ENCODE assay signal across 8 cellular contexts in genomic region chr16:1309888-1310831, GRCh38.
DNase-seq lines count a peak whose midpoint lies in the region; ATAC-seq and TF ChIP-seq lines count a peak whose summit lies in the region.

No MANE protein-coding gene starts in this region.

- H3K36me3 ChIP-seq in mucosa of stomach (ENCODE audit: control insufficient read depth, insufficient read depth, low read length) (no peaks in the 10 kb centered on the region), subcutaneous abdominal adipose tissue (ENCODE audit: control insufficient read depth in 5 of 5, insufficient read depth in 5 of 5, low read length in 5 of 5) (peaks cover 0 to 24% (median 21%) of the 10 kb centered on the region in 5 donors)

- H3K27me3 ChIP-seq in mucosa of stomach (ENCODE audit: control insufficient read depth, insufficient read depth, low read length), result no peaks in the 10 kb centered on the region
- H3K27me3 ChIP-seq in subcutaneous abdominal adipose tissue (ENCODE audit: control insufficient read depth in 5 of 5, insufficient read depth in 4 of 5, low read length in 5 of 5), result no peaks in the 10 kb centered on the region

- H3K9me3 Mint-ChIP-seq in effector memory CD8-positive, alpha-beta T cell, result no peaks in the 10 kb centered on the region

- H3K4me3 ChIP-seq in mucosa of stomach (ENCODE audit: low read length), result peak overlapping the region; percentile 44
- H3K4me3 ChIP-seq in subcutaneous abdominal adipose tissue (ENCODE audit: low read depth in 1 of 5, low read length in 5 of 5), result peak overlapping the region; percentile 63 to 91 (median 82)

- H3K9ac ChIP-seq in mucosa of stomach (ENCODE audit: low read length), result peak overlapping the region; percentile 82
- peak overlapping the region; percentile 50 to 83 (median 74) for H3K9ac ChIP-seq in subcutaneous abdominal adipose tissue (ENCODE audit: low read length in 5 of 5)

- peak overlapping the region; percentile 94 to 96 for H3K4me3 Mint-ChIP-seq in effector memory CD8-positive, alpha-beta T cell

- no peak for TF ChIP-seq CTCF in 22Rv1 (IDR thresholded peaks at IDR 0.05)

- H3K9me3 ChIP-seq in mucosa of stomach (ENCODE audit: control insufficient read depth, low read length) (no peaks in the 10 kb centered on the region), subcutaneous abdominal adipose tissue (ENCODE audit: control insufficient read depth in 5 of 5, low read length in 5 of 5) (no peaks in the 10 kb centered on the region)

- TF ChIP-seq RAD21 in Ishikawa (IDR thresholded peaks at IDR 0.05; ENCODE audit: low read depth), result no peak

- H3K4me1 ChIP-seq in mucosa of stomach (ENCODE audit: control insufficient read depth, insufficient read depth, low read length) (peaks cover 21% of the 10 kb centered on the region), subcutaneous abdominal adipose tissue (ENCODE audit: control insufficient read depth in 5 of 5, insufficient read depth in 5 of 5, low read length in 5 of 5) (peaks cover 13 to 46% (median 36%) of the 10 kb centered on the region in 5 donors)

- H3K27ac ChIP-seq in 22Rv1 (peak overlapping the region; percentile 95), subcutaneous abdominal adipose tissue (ENCODE audit: low read depth, low read length) (peak overlapping the region; percentile 42)

- peaks cover 57% of the 10 kb centered on the region for H3K36me3 Mint-ChIP-seq in effector memory CD8-positive, alpha-beta T cell (ENCODE audit: insufficient read depth)

- peaks cover 24 to 34% of the 10 kb centered on the region in 2 donors for H3K4me1 Mint-ChIP-seq in effector memory CD8-positive, alpha-beta T cell (ENCODE audit: low read depth in 2 of 2)

- H3K27me3 Mint-ChIP-seq in effector memory CD8-positive, alpha-beta T cell, result no peaks in the 10 kb centered on the region

- TF ChIP-seq EP300 in Ishikawa (IDR thresholded peaks at IDR 0.05; ENCODE audit: borderline replicate concordance), result no peak

- DNase-seq in activated CD4-positive, alpha-beta T cell treated with anti-CD3 and anti-CD28 coated beads, Interleukin-2, amount 50 U/mL, for 24 hours (ENCODE audit: low read depth in 1 of 2, low spot score in 1 of 2), result peak; percentile 37
- peak; percentile 52 to 74 (median 74) for DNase-seq in effector memory CD8-positive, alpha-beta T cell
- no peak for DNase-seq in DMS79 (lab: John Stamatoyannopoulos, UW)

- H3K27ac Mint-ChIP-seq in effector memory CD8-positive, alpha-beta T cell, result peak overlapping the region; percentile 91 to 94

- peak; percentile 11 for ATAC-seq in GM19455 (IDR thresholded peaks at IDR 0.05; ENCODE audit: unreplicated experiment)
- ATAC-seq in effector memory CD8-positive, alpha-beta T cell (replicated peaks), result peak; percentile 56

TF ChIP-seq in Ishikawa, 13 proteins besides CTCF, POLR2A, EP300 and RAD21:
- TF ChIP-seq YY1 (IDR thresholded peaks at IDR 0.05; ENCODE audit: low read depth) (no peak), MAX (IDR thresholded peaks at IDR 0.05) (no peak), ZBTB7A (IDR thresholded peaks at IDR 0.05; ENCODE audit: low read depth) (no peak), USF1 (IDR thresholded peaks at IDR 0.05) (no peak), CEBPB (IDR thresholded peaks at IDR 0.05) (peak; percentile 92), REST (IDR thresholded peaks at IDR 0.05; ENCODE audit: low read depth) (no peak), FOXM1 (IDR thresholded peaks at IDR 0.05; ENCODE audit: borderline replicate concordance, low read depth) (no peak), CREB1 (IDR thresholded peaks at IDR 0.05; ENCODE audit: low read depth) (no peak), EGR1 (IDR thresholded peaks at IDR 0.05) (peak; percentile 59)
